22 cellular contexts compared by ENCODE assay signal in the genomic region with DNA sequence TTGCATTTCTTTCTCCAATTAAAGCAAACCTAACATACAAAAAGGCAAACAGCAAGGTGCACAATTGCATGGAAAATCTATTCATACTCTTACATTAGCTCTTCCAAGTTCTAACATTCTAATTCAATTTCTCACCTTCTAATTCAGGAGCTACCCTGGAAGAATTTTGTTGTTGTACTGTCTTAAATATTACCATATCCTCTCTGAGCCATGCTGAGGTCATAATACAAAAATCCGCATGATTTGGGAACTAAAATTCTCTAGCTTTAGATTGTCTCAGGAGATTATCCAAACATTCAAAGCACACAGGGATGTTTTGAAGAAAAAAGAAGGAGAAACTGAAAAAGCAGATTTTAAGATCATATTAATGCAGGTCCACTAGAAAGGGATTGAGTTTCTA.
A peak's percentile ranks its signal among the peaks of the same experiment; 100 is the strongest.
DNase-seq lines count a peak whose midpoint lies in the region; ATAC-seq and TF ChIP-seq lines count a peak whose summit lies in the region.
"Had no signal": no experiment of that assay in that cellular context is flagged by ENCODE, and none has a peak within 500 bp of the region (broad histone marks: within the 10 kb centered on the region; RNA-seq: fewer than 3 reads in every experiment).

No MANE protein-coding gene starts in this region.

- DNase-seq in IMR-90 = peak; percentile 65
- DNase-seq in brain microvascular endothelial cell = no peak
- DNase-seq in thoracic aorta (ENCODE audit: low spot score) = no peak
- no peak for DNase-seq in activated CD4-positive, alpha-beta T cell treated with anti-CD3 and anti-CD28 coated beads, Interleukin-2, amount 10 ng/mL, durations not matched to agents 7 days and 5 days
- DNase-seq in T-helper 17 cell = no peak
- no peak for DNase-seq in activated naive CD4-positive, alpha-beta T cell treated with Interleukin-2 at 50 U/mL for 16 hours
- DNase-seq in activated CD4-positive, alpha-beta memory T cell treated with anti-CD3 and anti-CD28 coated beads, Interleukin-2, amount 10 ng/mL, durations not matched to agents 7 days and 5 days = no peak
- DNase-seq: activated CD8-positive, alpha-beta T cell treated with anti-CD3 and anti-CD28 coated beads, Interleukin-2, amount 10 ng/mL, durations not matched to agents 7 days and 5 days; CD4-positive, CD25-positive, alpha-beta regulatory T cell; cerebellar nuclear complex; GOT3; heart right ventricle; NCI-H2081; NCI-H226; Peyer's patch; sigmoid colon; stimulated activated naive CD4-positive, alpha-beta T cell treated with Interleukin-2 at 50 U/mL for 16 hours had no signal

- H3K4me1 Mint-ChIP-seq in nephron = peaks cover 19% of the 10 kb centered on the region
- H3K4me1 Mint-ChIP-seq in activated CD4-positive, alpha-beta T cell treated with anti-CD3 and anti-CD28 coated beads, Interleukin-2, amount 10 ng/mL, durations not matched to agents 7 days and 5 days = no peaks in the 10 kb centered on the region
- no peaks in the 10 kb centered on the region for H3K4me1 Mint-ChIP-seq in T-helper 17 cell
- H3K4me1 Mint-ChIP-seq in activated CD4-positive, alpha-beta memory T cell treated with anti-CD3 and anti-CD28 coated beads, Interleukin-2, amount 10 ng/mL, durations not matched to agents 7 days and 5 days = peaks cover 2% of the 10 kb centered on the region

- H2AK9ac ChIP-seq in IMR-90 (replicated peaks; ENCODE audit: low read depth, low read length, poor library complexity) = no peak overlapping the region

- H4K8ac ChIP-seq in IMR-90 (ENCODE audit: low read depth in 2 of 2, low read length in 2 of 2) = no peak overlapping the region

- H3K79me1 ChIP-seq in IMR-90 (ENCODE audit: low read depth in 1 of 2, low read length in 2 of 2) = no peaks in the 10 kb centered on the region

- H3K27ac ChIP-seq in IMR-90 (ENCODE audit: insufficient read depth, low read length) (no peak overlapping the region), brain microvascular endothelial cell (peak overlapping the region; percentile 42), thoracic aorta (peak overlapping the region; percentile 70 to 87)
- H3K27ac ChIP-seq: heart right ventricle, neural progenitor cell, Peyer's patch, sigmoid colon had no signal

- H3K36me3 ChIP-seq in IMR-90 (ENCODE audit: control insufficient read depth, insufficient read depth, low read length) = no peaks in the 10 kb centered on the region
- no peaks in the 10 kb centered on the region for H3K36me3 ChIP-seq in brain microvascular endothelial cell (replicated peaks)
- no peaks in the 10 kb centered on the region for H3K36me3 ChIP-seq in thoracic aorta
- H3K36me3 ChIP-seq: neural progenitor cell, Peyer's patch had no signal

- H3K4ac ChIP-seq in IMR-90 (ENCODE audit: low read depth, low read length) = no peak overlapping the region; the same call in 1 of the 2 replicates

- H2BK120ac ChIP-seq in IMR-90 (ENCODE audit: low read depth, low read length) = peak overlapping the region; percentile 7; the same call in 1 of the 2 replicates

- intact Hi-C loops in IMR-90 (cut with micrococcal nuclease) = no loop called here

- H2BK15ac ChIP-seq in IMR-90 (ENCODE audit: low read depth, low read length) = no peak overlapping the region

- no peaks in the 10 kb centered on the region for H3K9me3 Mint-ChIP-seq in nephron
- H3K9me3 Mint-ChIP-seq in activated CD4-positive, alpha-beta T cell treated with anti-CD3 and anti-CD28 coated beads, Interleukin-2, amount 10 ng/mL, durations not matched to agents 7 days and 5 days = peaks cover 3% of the 10 kb centered on the region
- no peaks in the 10 kb centered on the region for H3K9me3 Mint-ChIP-seq in activated CD4-positive, alpha-beta memory T cell treated with anti-CD3 and anti-CD28 coated beads, Interleukin-2, amount 10 ng/mL, durations not matched to agents 7 days and 5 days
- H3K9me3 Mint-ChIP-seq: activated T-helper 2 cell treated with anti-CD3 and anti-CD28 coated beads, Interferon-gamma antibody, Interleukin-2, Interleukin-4, amounts not matched to agents 10 μg/mL and 5 μg/mL and 100 μg/mL, durations not matched to agents 14 hours and 24 hours and 36 hours; neural progenitor cell had no signal

- peak overlapping the region; percentile 12; the same call in 1 of the 2 replicates for H3K4me2 ChIP-seq in IMR-90 (ENCODE audit: low read depth, low read length)
- H3K4me2 ChIP-seq: neural progenitor cell had no signal

- no peak overlapping the region for H3K9ac ChIP-seq in IMR-90 (ENCODE audit: low read depth, low read length)
- H3K9ac ChIP-seq: neural progenitor cell had no signal

- no peak overlapping the region for H3K23ac ChIP-seq in IMR-90 (ENCODE audit: low read depth, low read length)

- H4K91ac ChIP-seq in IMR-90 (ENCODE audit: insufficient read depth, low read depth, low read length) = no peak overlapping the region

- H3K56ac ChIP-seq in IMR-90 (ENCODE audit: extremely low read depth, insufficient read depth, low read length) = no peak overlapping the region

- peaks cover 75% of the 10 kb centered on the region for H3K36me3 Mint-ChIP-seq in nephron (ENCODE audit: low read depth)
- H3K36me3 Mint-ChIP-seq in activated CD4-positive, alpha-beta T cell treated with anti-CD3 and anti-CD28 coated beads, Interleukin-2, amount 10 ng/mL, durations not matched to agents 7 days and 5 days (ENCODE audit: low read depth) = no peaks in the 10 kb centered on the region
- H3K36me3 Mint-ChIP-seq in T-helper 17 cell (ENCODE audit: low read depth) = peaks cover 2% of the 10 kb centered on the region
- no peaks in the 10 kb centered on the region for H3K36me3 Mint-ChIP-seq in activated CD4-positive, alpha-beta memory T cell treated with anti-CD3 and anti-CD28 coated beads, Interleukin-2, amount 10 ng/mL, durations not matched to agents 7 days and 5 days (ENCODE audit: low read depth)
- H3K36me3 Mint-ChIP-seq: CD4-positive, CD25-positive, alpha-beta regulatory T cell had no signal

- dilution Hi-C loops in IMR-90 (cut with HindIII; ENCODE audit: low sequenced_read_pairs, unreplicated experiment) = no loop called here

- no peak overlapping the region for H2AFZ ChIP-seq in IMR-90 (replicated peaks; ENCODE audit: low read length, poor library complexity)
- H2AFZ ChIP-seq: neural progenitor cell had no signal

- peak overlapping the region in 2 of 3 experiments; percentile 48 to 51 for H3K27ac Mint-ChIP-seq in nephron
- no peak overlapping the region for H3K27ac Mint-ChIP-seq in activated CD4-positive, alpha-beta T cell treated with anti-CD3 and anti-CD28 coated beads, Interleukin-2, amount 10 ng/mL, durations not matched to agents 7 days and 5 days
- no peak overlapping the region for H3K27ac Mint-ChIP-seq in T-helper 17 cell
- H3K27ac Mint-ChIP-seq in activated CD4-positive, alpha-beta memory T cell treated with anti-CD3 and anti-CD28 coated beads, Interleukin-2, amount 10 ng/mL, durations not matched to agents 7 days and 5 days = no peak overlapping the region
- H3K27ac Mint-ChIP-seq: activated CD8-positive, alpha-beta T cell treated with anti-CD3 and anti-CD28 coated beads, Interleukin-2, amount 10 ng/mL, durations not matched to agents 7 days and 5 days; activated naive CD4-positive, alpha-beta T cell treated with anti-CD3 and anti-CD28 coated beads, Interleukin-2, amount 50 U/mL, for 72 hours; activated T-helper 2 cell treated with anti-CD3 and anti-CD28 coated beads, Interferon-gamma antibody, Interleukin-2, Interleukin-4, amounts not matched to agents 10 μg/mL and 5 μg/mL and 100 μg/mL, durations not matched to agents 14 hours and 24 hours and 36 hours; CD4-positive, CD25-positive, alpha-beta regulatory T cell; neural progenitor cell had no signal

- TF ChIP-seq RAD21 in IMR-90 (IDR thresholded peaks at IDR 0.05; ENCODE audit: low read length) = no peak

- H3K14ac ChIP-seq in IMR-90 (replicated peaks; ENCODE audit: low read depth, low read length) = 0 out of 2 replicates have a peak overlapping the region, but pooled peaks have one; percentile 5

- H2BK20ac ChIP-seq in IMR-90 (ENCODE audit: low read depth, low read length) = no peak overlapping the region; the same call in 1 of the 2 replicates

- BruUV-seq in IMR-90 (replicated peaks; lab: Mats Ljungman, UMichigan) = no TSS peak

- ATAC-seq in IMR-90 (ENCODE audit: low read depth) (peak; percentile 56), thoracic aorta (ENCODE audit: insufficient number of reproducible peaks, low FRiP score, low read depth) (no peak), T-helper 17 cell (no peak)
- ATAC-seq: activated CD8-positive, alpha-beta T cell treated with anti-CD3 and anti-CD28 coated beads, Interleukin-2, amount 10 ng/mL, durations not matched to agents 7 days and 5 days; activated naive CD4-positive, alpha-beta T cell treated with anti-CD3 and anti-CD28 coated beads, Interleukin-2, amount 50 U/mL, for 72 hours; heart right ventricle had no signal

- peak overlapping the region; percentile 64; the same call in 1 of the 2 replicates for H3K18ac ChIP-seq in IMR-90 (ENCODE audit: low read depth, low read length)

- no CpG with 5 or more reads among the region's 1 CpG for WGBS in IMR-90 (ENCODE audit: extremely low coverage in 2 of 2, insufficient read length in 1 of 2), 2 experiments

- H3K4me3 ChIP-seq in IMR-90 (ENCODE audit: insufficient read depth, low read depth, low read length) (no peak overlapping the region), brain microvascular endothelial cell (ENCODE audit: low read depth, low read length) (no peak overlapping the region), thoracic aorta (no peak overlapping the region)
- H3K4me3 ChIP-seq: heart right ventricle, lung, neural progenitor cell, Peyer's patch, sigmoid colon had no signal

- no peaks in the 10 kb centered on the region for H4K20me1 ChIP-seq in IMR-90 (ENCODE audit: insufficient read depth, low read length)

- H3K27me3 ChIP-seq in IMR-90 (ENCODE audit: control insufficient read depth, insufficient read depth, low read length) (no peaks in the 10 kb centered on the region), brain microvascular endothelial cell (replicated peaks) (no peaks in the 10 kb centered on the region), thoracic aorta (replicated peaks; ENCODE audit: insufficient read depth) (no peaks in the 10 kb centered on the region)
- H3K27me3 ChIP-seq: heart right ventricle, neural progenitor cell, Peyer's patch, sigmoid colon had no signal

- H3K4me3 Mint-ChIP-seq in nephron (no peak overlapping the region), T-helper 17 cell (no peak overlapping the region)
- no peak overlapping the region for H3K4me3 Mint-ChIP-seq in activated CD4-positive, alpha-beta T cell treated with anti-CD3 and anti-CD28 coated beads, Interleukin-2, amount 10 ng/mL, durations not matched to agents 7 days and 5 days
- no peak overlapping the region for H3K4me3 Mint-ChIP-seq in activated CD4-positive, alpha-beta memory T cell treated with anti-CD3 and anti-CD28 coated beads, Interleukin-2, amount 10 ng/mL, durations not matched to agents 7 days and 5 days
- H3K4me3 Mint-ChIP-seq: activated CD8-positive, alpha-beta T cell treated with anti-CD3 and anti-CD28 coated beads, Interleukin-2, amount 10 ng/mL, durations not matched to agents 7 days and 5 days; CD4-positive, CD25-positive, alpha-beta regulatory T cell; neural progenitor cell had no signal

- CTCF ChIA-PET in IMR-90 (lab: Yijun Ruan, JAX) = interaction anchor here (0.6 to 1.1 kb wide), 2 partner anchors 21 to 249 kb away, joined by 4 to 6 read pairs; no protein-coding TSS in a partner anchor
- CTCF ChIA-PET in activated CD4-positive, alpha-beta T cell treated with anti-CD3 and anti-CD28 coated beads, Interleukin-2, amount 10 ng/mL, durations not matched to agents 7 days and 5 days (lab: Charles Lee) = interaction anchor here (0.6 kb wide), 1 partner anchor 549 kb away, joined by 3 read pairs; no protein-coding TSS in a partner anchor
- CTCF ChIA-PET in activated CD4-positive, alpha-beta memory T cell treated with anti-CD3 and anti-CD28 coated beads, Interleukin-2, amount 10 ng/mL, durations not matched to agents 7 days and 5 days (lab: Charles Lee) = no interaction called here

- POLR2A ChIA-PET in IMR-90 (lab: Charles Lee; ENCODE audit: unreplicated experiment) = no interaction called here
- POLR2A ChIA-PET in activated CD4-positive, alpha-beta T cell treated with anti-CD3 and anti-CD28 coated beads, Interleukin-2, amount 10 ng/mL, durations not matched to agents 7 days and 5 days (lab: Charles Lee) = no interaction called here
- POLR2A ChIA-PET in activated CD4-positive, alpha-beta memory T cell treated with anti-CD3 and anti-CD28 coated beads, Interleukin-2, amount 10 ng/mL, durations not matched to agents 7 days and 5 days (lab: Charles Lee) = no interaction called here

- H2AK5ac ChIP-seq in IMR-90 (ENCODE audit: low read depth, low read length) = no peak overlapping the region

- H3K4me1 ChIP-seq in IMR-90 (ENCODE audit: control insufficient read depth, insufficient read depth, low read length) = peaks cover 5% of the 10 kb centered on the region; the same call in 1 of the 2 replicates
- H3K4me1 ChIP-seq in thoracic aorta (ENCODE audit: control insufficient read depth in 1 of 2, low read depth in 2 of 2) = peaks cover 12 to 23% of the 10 kb centered on the region in 2 donors
- H3K4me1 ChIP-seq: Peyer's patch, sigmoid colon had no signal

- peak overlapping the region; percentile 36; the same call in 1 of the 2 replicates for H4K5ac ChIP-seq in IMR-90 (ENCODE audit: low read depth, low read length)

- no peak for TF ChIP-seq POLR2A in IMR-90 (IDR thresholded peaks at IDR 0.05; ENCODE audit: low read depth, low read length)

- in situ Hi-C loops in IMR-90 (cut with MboI; ENCODE audit: low sequenced_read_pairs) (no loop called here), brain microvascular endothelial cell (cut with HindIII; ENCODE audit: low pct_ligation_motif_present, low sequenced_read_pairs) (no loop called here)

- H3K27me3 Mint-ChIP-seq in nephron (ENCODE audit: low read depth) (no peaks in the 10 kb centered on the region), T-helper 17 cell (peaks cover 7% of the 10 kb centered on the region)
- peaks cover 6% of the 10 kb centered on the region for H3K27me3 Mint-ChIP-seq in activated CD4-positive, alpha-beta T cell treated with anti-CD3 and anti-CD28 coated beads, Interleukin-2, amount 10 ng/mL, durations not matched to agents 7 days and 5 days
- peaks cover 11% of the 10 kb centered on the region for H3K27me3 Mint-ChIP-seq in activated CD4-positive, alpha-beta memory T cell treated with anti-CD3 and anti-CD28 coated beads, Interleukin-2, amount 10 ng/mL, durations not matched to agents 7 days and 5 days
- H3K27me3 Mint-ChIP-seq: CD4-positive, CD25-positive, alpha-beta regulatory T cell had no signal

- H3K9me1 ChIP-seq in IMR-90 (ENCODE audit: insufficient read depth, low read length) = peaks cover 13% of the 10 kb centered on the region

- H3K9me3 ChIP-seq in IMR-90 (ENCODE audit: control insufficient read depth, insufficient read depth, low read length) = no peaks in the 10 kb centered on the region
- H3K9me3 ChIP-seq in thoracic aorta = no peaks in the 10 kb centered on the region
- H3K9me3 ChIP-seq in T-helper 17 cell (ENCODE audit: control insufficient read depth, low read length, poor library complexity, severe bottlenecking) = no peaks in the 10 kb centered on the region
- H3K9me3 ChIP-seq: heart right ventricle, Peyer's patch, sigmoid colon had no signal

- peak overlapping the region; percentile 35 for H2BK5ac ChIP-seq in IMR-90 (ENCODE audit: low read depth, low read length, poor library complexity, severe bottlenecking)

- TF ChIP-seq CTCF in IMR-90 (conservative IDR thresholded peaks at IDR 0.05; ENCODE audit: low read depth, low read length) (no peak), brain microvascular endothelial cell (IDR thresholded peaks at IDR 0.05; ENCODE audit: low read depth, low read length, missing control alignments) (no peak), nephron (IDR thresholded peaks at IDR 0.05; ENCODE audit: unreplicated experiment in 3 of 3) (no peak), thoracic aorta (IDR thresholded peaks at IDR 0.05) (no peak)

Comparison
In these comparisons a context has a peak if more than half of its experiments do, and no peak if none do; other contexts are left out.
1. H3K27ac Mint-ChIP-seq: peak in nephron (2 of 3); none in activated CD4-positive, alpha-beta T cell treated with anti-CD3 and anti-CD28 coated beads, Interleukin-2, amount 10 ng/mL, durations not matched to agents 7 days and 5 days (single experiment), T-helper 17 cell (single experiment) and activated CD4-positive, alpha-beta memory T cell treated with anti-CD3 and anti-CD28 coated beads, Interleukin-2, amount 10 ng/mL, durations not matched to agents 7 days and 5 days (single experiment).